16 cellular contexts compared by ENCODE assay signal in the genomic region with DNA sequence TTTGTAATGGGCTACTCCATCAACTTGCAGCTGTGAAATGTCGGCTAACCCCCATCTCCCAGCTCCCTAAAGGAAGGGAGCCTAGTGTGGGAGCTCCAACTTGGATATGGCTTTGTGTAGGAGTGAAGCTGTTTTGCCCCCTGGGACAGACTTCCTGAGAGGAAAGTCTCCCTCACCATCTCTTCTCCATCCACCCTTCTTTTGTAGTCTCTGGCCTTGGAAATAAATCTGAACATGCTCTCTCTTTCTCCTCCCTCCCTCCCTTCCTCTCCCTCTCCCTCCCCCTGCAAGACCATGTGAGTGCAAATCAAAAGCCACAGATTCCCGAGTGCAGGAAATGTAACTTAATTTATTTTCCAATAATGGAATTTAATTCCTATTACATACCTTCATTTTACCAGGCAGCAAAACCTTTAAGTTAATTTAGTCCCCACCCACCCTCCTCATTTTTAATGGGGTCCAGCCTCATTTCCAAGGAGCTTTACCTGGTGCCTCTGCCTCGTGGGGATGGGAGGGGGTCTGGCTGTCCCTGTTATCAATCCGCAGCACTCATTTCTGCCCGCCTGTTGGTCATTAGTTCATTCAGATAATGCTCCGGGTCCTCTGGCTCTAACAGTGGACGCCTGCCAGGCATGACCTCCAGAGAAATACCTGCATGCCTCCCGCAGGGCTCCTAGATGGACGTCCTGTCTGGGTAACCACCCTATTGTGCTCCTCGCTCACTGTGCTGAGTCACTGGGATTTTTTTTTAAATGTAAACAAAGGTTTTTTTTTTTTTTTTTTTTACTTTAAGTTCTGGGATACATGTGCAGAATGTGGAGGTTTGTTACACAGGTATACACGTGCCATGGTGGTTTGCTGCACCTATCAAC.
DNase-seq lines count a peak whose midpoint lies in the region; ATAC-seq, FAIRE-seq and TF ChIP-seq lines count a peak whose summit lies in the region.
"Had no signal": no experiment of that assay in that cellular context is flagged by ENCODE, and none has a peak within 500 bp of the region (broad histone marks: within the 10 kb centered on the region; RNA-seq: fewer than 3 reads in every experiment).

No MANE protein-coding gene starts in this region.

- no peak overlapping the region for H3K4me3 Mint-ChIP-seq in activated T-helper 17 cell treated with anti-CD3 and anti-CD28 coated beads, Interleukin-2, amount 50 U/mL, for 72 hours
- no peak overlapping the region for H3K4me3 Mint-ChIP-seq in activated T-cell treated with anti-CD3 and anti-CD28 coated beads, Interleukin-2, amount 50 U/mL, for 24 hours
- H3K4me3 Mint-ChIP-seq: activated CD4-positive, alpha-beta memory T cell treated with anti-CD3 and anti-CD28 coated beads for 36 hours; T-helper 1 cell treated with Interleukin-12 subunit alpha and Interleukin-12 subunit beta and Interleukin-4 antibody, amounts not matched to agents 30 μg/mL and 1 μg/mL, for 36 hours had no signal

- WGBS in H1 (ENCODE audit: extremely low coverage in 1 of 2, insufficient coverage in 1 of 2, insufficient read length in 1 of 2, insufficient replicate concordance in 2 of 2, low coverage in 1 of 2, low lambda C conversion rate in 2 of 2, missing lambda C conversion rate in 1 of 2), 2 experiments: 36% methylated on average over 10 of the region's 11 CpGs; no CpG with 5 or more reads in 1 of the 2 experiments
- 56% methylated on average over 10 of the region's 11 CpGs for WGBS in mesenchymal stem cell

- no peaks in the 10 kb centered on the region for H3K36me3 Mint-ChIP-seq in activated T-helper 17 cell treated with anti-CD3 and anti-CD28 coated beads, Interleukin-2, amount 50 U/mL, for 72 hours (ENCODE audit: low read depth)
- no peaks in the 10 kb centered on the region for H3K36me3 Mint-ChIP-seq in activated T-cell treated with anti-CD3 and anti-CD28 coated beads, Interleukin-2, amount 50 U/mL, for 24 hours (ENCODE audit: low read depth)
- H3K36me3 Mint-ChIP-seq: activated CD4-positive, alpha-beta memory T cell treated with anti-CD3 and anti-CD28 coated beads for 36 hours had no signal

- FAIRE-seq in H1 (lab: Jason Lieb, UNC): no peak

- POLR2A ChIA-PET in H1 (lab: Charles Lee; ENCODE audit: partially characterized antibody): interaction anchor here (0.6 kb wide), 1 partner anchor 155 kb away, joined by 3 read pairs; no protein-coding TSS in a partner anchor

- H3K4me2 ChIP-seq in H1 (ENCODE audit: insufficient read depth in 1 of 2, low read depth in 2 of 2, low read length in 2 of 2): peak overlapping the region; percentile 15 to 24; a peak in 2 of 4 replicates
- H3K4me2 ChIP-seq in mesenchymal stem cell (ENCODE audit: low read length, poor library complexity, severe bottlenecking): peak overlapping the region; percentile 13

- H4K91ac ChIP-seq in H1 (replicated peaks; ENCODE audit: insufficient read length, low read length) (no peak overlapping the region), mesenchymal stem cell (ENCODE audit: low read length) (no peak overlapping the region)

- H3K9me3 Mint-ChIP-seq in activated T-helper 17 cell treated with anti-CD3 and anti-CD28 coated beads, Interleukin-2, amount 50 U/mL, for 72 hours: no peaks in the 10 kb centered on the region
- H3K9me3 Mint-ChIP-seq in activated T-cell treated with anti-CD3 and anti-CD28 coated beads, Interleukin-2, amount 50 U/mL, for 24 hours: peaks cover 3% of the 10 kb centered on the region

- no peak for ATAC-seq in activated T-helper 17 cell treated with anti-CD3 and anti-CD28 coated beads, Interleukin-2, amount 50 U/mL, for 72 hours (replicated peaks)
- ATAC-seq in GM19467 (IDR thresholded peaks at IDR 0.05; ENCODE audit: unreplicated experiment): no peak
- ATAC-seq: HCT116, left colon had no signal

- no peaks in the 10 kb centered on the region for H3K27me3 Mint-ChIP-seq in activated T-helper 17 cell treated with anti-CD3 and anti-CD28 coated beads, Interleukin-2, amount 50 U/mL, for 72 hours
- H3K27me3 Mint-ChIP-seq in activated T-cell treated with anti-CD3 and anti-CD28 coated beads, Interleukin-2, amount 50 U/mL, for 24 hours: no peaks in the 10 kb centered on the region
- H3K27me3 Mint-ChIP-seq: activated CD4-positive, alpha-beta memory T cell treated with anti-CD3 and anti-CD28 coated beads for 36 hours had no signal

- no peaks in the 10 kb centered on the region; the same call in 1 of the 2 replicates for H3K23me2 ChIP-seq in H1 (ENCODE audit: low read depth, low read length)

- H3K4me1 ChIP-seq in NT2/D1 (ENCODE audit: insufficient read depth, insufficient read length) (no peaks in the 10 kb centered on the region), H1 (replicated peaks in 1 of 4; ENCODE audit: control insufficient read depth in 3 of 4, insufficient read depth in 4 of 4, low read length in 3 of 4) (peaks cover 2 to 13% (median 9%) of the 10 kb centered on the region in 4 experiments; a peak in 4 of 7 replicates), mesenchymal stem cell (ENCODE audit: control insufficient read depth, insufficient read depth, low read depth, low read length) (peaks cover 3% of the 10 kb centered on the region)
- H3K4me1 ChIP-seq: suprapubic skin had no signal

- no peak overlapping the region for H2BK120ac ChIP-seq in H1 (replicated peaks; ENCODE audit: low read depth, low read length)
- H2BK120ac ChIP-seq in mesenchymal stem cell (ENCODE audit: low read depth, low read length): no peak overlapping the region

- no peak overlapping the region; the same call in 1 of the 2 replicates for H2BK12ac ChIP-seq in H1 (ENCODE audit: low read depth, low read length)
- H2BK12ac ChIP-seq in mesenchymal stem cell (ENCODE audit: low read length in 2 of 2): no peak overlapping the region

- H4K8ac ChIP-seq in H1 (ENCODE audit: extremely low read depth, insufficient read depth, low read length) (no peak overlapping the region), mesenchymal stem cell (ENCODE audit: low read length) (peak overlapping the region; percentile 55)

- H3K27me3 ChIP-seq in NT2/D1 (ENCODE audit: insufficient read depth, insufficient read length): no peaks in the 10 kb centered on the region
- H3K27me3 ChIP-seq in H1 (replicated peaks in 1 of 4; ENCODE audit: control insufficient read depth in 3 of 4, extremely low read depth in 1 of 4, insufficient read depth in 3 of 4, low read length in 3 of 4): no peaks in the 10 kb centered on the region
- no peaks in the 10 kb centered on the region for H3K27me3 ChIP-seq in mesenchymal stem cell (ENCODE audit: control insufficient read depth in 1 of 2, insufficient read depth in 1 of 2, low read length in 2 of 2)
- H3K27me3 ChIP-seq: suprapubic skin had no signal

- peak overlapping the region; percentile 13 for H4K5ac ChIP-seq in H1 (ENCODE audit: insufficient read length, low read depth, low read length)

- no peak for TF ChIP-seq EP300 in H1 (IDR thresholded peaks at IDR 0.05; ENCODE audit: borderline replicate concordance in 1 of 2, low read depth in 2 of 2, low read length in 2 of 2)

- H3K9me3 ChIP-seq in NT2/D1 (ENCODE audit: insufficient read depth, low read length) (no peaks in the 10 kb centered on the region), H1 (ENCODE audit: insufficient read depth in 2 of 2, low read depth in 1 of 2, low read length in 1 of 2) (no peaks in the 10 kb centered on the region), mesenchymal stem cell (ENCODE audit: control insufficient read depth, low read length) (no peaks in the 10 kb centered on the region)
- H3K9me3 ChIP-seq: suprapubic skin had no signal

- no peak overlapping the region for H3K4ac ChIP-seq in H1 (replicated peaks; ENCODE audit: insufficient read length, low read depth, low read length)
- H3K4ac ChIP-seq in mesenchymal stem cell (ENCODE audit: low read depth in 1 of 2, low read length in 2 of 2): peak overlapping the region in 1 of 2 experiments; percentile 47

- DNase-seq in H4 (ENCODE audit: low spot score): peak; percentile 85
- DNase-seq in NT2/D1 (ENCODE audit: low read depth, low spot score): peak; percentile 44
- DNase-seq in H1 (ENCODE audit: low read depth in 1 of 2, low spot score in 2 of 2): peak; percentile 47 to 54
- peak; percentile 61 for DNase-seq in mesenchymal stem cell
- DNase-seq in AML-193 (lab: John Stamatoyannopoulos, UW): no peak
- DNase-seq in activated T-cell treated with anti-CD3 and anti-CD28 coated beads, Interleukin-2, amount 50 U/mL, for 24 hours: no peak
- DNase-seq: activated CD4-positive, alpha-beta memory T cell treated with anti-CD3 and anti-CD28 coated beads for 36 hours; activated naive CD4-positive, alpha-beta T cell; cerebellar nuclear complex; left colon; NCI-H2029 treated with DMSO at 0.1 percent for 48 hours had no signal

- H3K4me3 ChIP-seq in NT2/D1 (ENCODE audit: insufficient read length, low read depth) (peak overlapping the region; percentile 30), H1 (ENCODE audit: extremely low read depth in 1 of 4, insufficient read depth in 2 of 4, low read depth in 3 of 4, low read length in 4 of 4) (peak overlapping the region in 1 of 4 experiments; percentile 29; a peak in 1 of 8 replicates), mesenchymal stem cell (ENCODE audit: insufficient read depth in 1 of 2, low read depth in 1 of 2, low read length in 2 of 2) (no peak overlapping the region)
- H3K4me3 ChIP-seq: suprapubic skin had no signal

- CTCF ChIA-PET in H1 (lab: Charles Lee; ENCODE audit: partially characterized antibody): no interaction called here

- H3K4me1 Mint-ChIP-seq in activated T-helper 17 cell treated with anti-CD3 and anti-CD28 coated beads, Interleukin-2, amount 50 U/mL, for 72 hours: no peaks in the 10 kb centered on the region
- H3K4me1 Mint-ChIP-seq in activated T-cell treated with anti-CD3 and anti-CD28 coated beads, Interleukin-2, amount 50 U/mL, for 24 hours (ENCODE audit: low read depth): no peaks in the 10 kb centered on the region

- H3K18ac ChIP-seq in H1 (ENCODE audit: extremely low read depth, low read length) (peak overlapping the region; percentile 78), mesenchymal stem cell (ENCODE audit: low read depth in 1 of 2, low read length in 2 of 2) (peak overlapping the region; percentile 61 to 81)

- no peak for TF ChIP-seq POLR2A in H1 (IDR thresholded peaks at IDR 0.05; ENCODE audit: control extremely low read depth in 1 of 2, low read depth in 2 of 2, low read length in 2 of 2)

- H3K23ac ChIP-seq in H1 (ENCODE audit: insufficient read length) (no peak overlapping the region), mesenchymal stem cell (ENCODE audit: low read length in 2 of 2) (no peak overlapping the region)

- H2BK5ac ChIP-seq in H1 (ENCODE audit: low read depth, low read length) (peak overlapping the region; percentile 75; the same call in 1 of the 2 replicates), mesenchymal stem cell (ENCODE audit: low read depth, low read length, poor library complexity, severe bottlenecking) (no peak overlapping the region)

- H4K20me1 ChIP-seq in H1 (replicated peaks in 1 of 2; ENCODE audit: control insufficient read depth in 1 of 2, insufficient read depth in 2 of 2, low read length in 2 of 2): no peaks in the 10 kb centered on the region

- no peak for TF ChIP-seq CTCF in H1 (IDR thresholded peaks at IDR 0.05; ENCODE audit: control extremely low read depth in 1 of 3, insufficient read depth in 1 of 3, low read depth in 1 of 3, low read length in 3 of 3)

- H3K14ac ChIP-seq in H1 (ENCODE audit: insufficient read length) (no peak overlapping the region), mesenchymal stem cell (ENCODE audit: low read length in 2 of 2) (no peak overlapping the region)

- H3K79me2 ChIP-seq in H1 (ENCODE audit: control insufficient read depth in 1 of 2, insufficient read depth in 2 of 2, low read length in 2 of 2): no peaks in the 10 kb centered on the region

- peak overlapping the region; percentile 53; the same call in 1 of the 2 replicates for H2BK15ac ChIP-seq in H1 (ENCODE audit: low read length)
- peak overlapping the region; percentile 19 for H2BK15ac ChIP-seq in mesenchymal stem cell (ENCODE audit: low read depth, poor library complexity, severe bottlenecking)

- H3K27ac Mint-ChIP-seq in activated T-helper 17 cell treated with anti-CD3 and anti-CD28 coated beads, Interleukin-2, amount 50 U/mL, for 72 hours: no peak overlapping the region
- H3K27ac Mint-ChIP-seq in activated T-cell treated with anti-CD3 and anti-CD28 coated beads, Interleukin-2, amount 50 U/mL, for 24 hours: no peak overlapping the region
- H3K27ac Mint-ChIP-seq: activated CD4-positive, alpha-beta memory T cell treated with anti-CD3 and anti-CD28 coated beads for 36 hours; T-helper 1 cell treated with Interleukin-12 subunit alpha and Interleukin-12 subunit beta and Interleukin-4 antibody, amounts not matched to agents 30 μg/mL and 1 μg/mL, for 36 hours had no signal

- peak overlapping the region; percentile 64 for H3K9ac ChIP-seq in NT2/D1 (ENCODE audit: insufficient read length, low read depth)
- H3K9ac ChIP-seq in H1 (replicated peaks in 1 of 4; ENCODE audit: extremely low read depth in 1 of 4, low read depth in 3 of 4, low read length in 3 of 4): no peak overlapping the region
- peak overlapping the region; percentile 18 for H3K9ac ChIP-seq in mesenchymal stem cell (ENCODE audit: low read length)

- no peak for TF ChIP-seq RAD21 in H1 (IDR thresholded peaks at IDR 0.05 in 1 of 2, conservative IDR thresholded peaks at IDR 0.05 in 1 of 2; ENCODE audit: low read depth in 2 of 2, low read length in 2 of 2)

- no peaks in the 10 kb centered on the region for H3K79me1 ChIP-seq in H1 (ENCODE audit: low read depth, low read length)
- no peaks in the 10 kb centered on the region for H3K79me1 ChIP-seq in mesenchymal stem cell (replicated peaks; ENCODE audit: low read length, poor library complexity, severe bottlenecking)

- H2AFZ ChIP-seq in H1 (ENCODE audit: low read length): peak overlapping the region; percentile 25
- no peak overlapping the region for H2AFZ ChIP-seq in mesenchymal stem cell (ENCODE audit: low read depth, low read length)

- no peaks in the 10 kb centered on the region for H3K36me3 ChIP-seq in NT2/D1 (ENCODE audit: insufficient read depth, insufficient read length, low read length)
- H3K36me3 ChIP-seq in H1 (ENCODE audit: control insufficient read depth in 2 of 4, insufficient read depth in 4 of 4, low read length in 3 of 4): no peaks in the 10 kb centered on the region
- H3K36me3 ChIP-seq in mesenchymal stem cell (ENCODE audit: control insufficient read depth in 1 of 2, insufficient read depth in 2 of 2, low read depth in 1 of 2, low read length in 2 of 2): no peaks in the 10 kb centered on the region
- H3K36me3 ChIP-seq: suprapubic skin had no signal

- 0 out of 2 replicates have a peak overlapping the region, but pooled peaks have one; percentile 66 for H2BK20ac ChIP-seq in H1 (ENCODE audit: low read length)

- H3K27ac ChIP-seq in H1 (ENCODE audit: low read depth, low read length) (no peak overlapping the region), mesenchymal stem cell (ENCODE audit: low read length, poor library complexity, severe bottlenecking) (no peak overlapping the region)
- H3K27ac ChIP-seq: suprapubic skin had no signal

- 0 out of 2 replicates have a peak overlapping the region, but pooled peaks have one; percentile 29 for H2AK5ac ChIP-seq in H1 (ENCODE audit: low read depth, low read length)
- H2AK5ac ChIP-seq in mesenchymal stem cell (ENCODE audit: low read length, severe bottlenecking): peak overlapping the region; percentile 44

- H3K56ac ChIP-seq in H1 (replicated peaks; ENCODE audit: insufficient read length, low read depth, low read length): no peak overlapping the region

Comparison
In these comparisons a context has a peak if more than half of its experiments do, and no peak if none do; other contexts are left out.
1. DNase-seq: peak in H4 (single experiment), NT2/D1 (single experiment), H1 (2 of 2) and mesenchymal stem cell (single experiment); none in AML-193 (0 of 2) and activated T-cell treated with anti-CD3 and anti-CD28 coated beads, Interleukin-2, amount 50 U/mL, for 24 hours (single experiment).
2. H3K9ac ChIP-seq: peak in NT2/D1 (single experiment) and mesenchymal stem cell (single experiment); none in H1 (0 of 4).